Comparison of ENCODE assay signal across 1 cellular context in the genomic region with DNA sequence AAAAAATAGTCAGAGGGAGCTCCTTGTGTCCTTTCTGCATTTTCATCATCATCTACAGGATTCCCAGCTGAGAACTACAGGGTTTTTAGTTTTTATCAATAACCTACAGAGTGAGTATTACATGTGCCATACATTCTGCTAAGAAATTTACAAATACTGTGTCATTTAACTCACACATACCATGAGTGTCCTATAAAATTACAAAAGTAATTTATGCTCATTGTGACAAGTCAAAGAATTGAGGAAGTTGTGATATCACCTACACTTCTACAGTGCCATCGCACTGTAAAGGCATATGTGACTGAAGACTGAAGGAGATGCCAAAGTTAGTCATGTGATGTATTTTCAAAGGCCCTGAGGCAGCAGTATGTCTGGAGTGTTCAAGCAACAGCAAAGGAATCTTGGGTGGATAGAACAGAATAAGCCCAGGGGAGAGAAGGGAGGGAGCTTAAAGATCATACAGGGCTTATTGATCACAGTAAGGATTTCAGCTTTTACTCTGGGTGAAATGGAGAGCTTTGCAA.
TF ChIP-seq lines count a peak whose summit lies in the region.

No MANE protein-coding gene starts in this region.

TF ChIP-seq in GM12878, 131 proteins besides CTCF, POLR2A, EP300 and RAD21:
- TF ChIP-seq TBL1XR1 (IDR thresholded peaks at IDR 0.05; ENCODE audit: low read depth, low read length) = no peak
- no peak for TF ChIP-seq ZNF217 (IDR thresholded peaks at IDR 0.05)
- TF ChIP-seq, protein P1, sequence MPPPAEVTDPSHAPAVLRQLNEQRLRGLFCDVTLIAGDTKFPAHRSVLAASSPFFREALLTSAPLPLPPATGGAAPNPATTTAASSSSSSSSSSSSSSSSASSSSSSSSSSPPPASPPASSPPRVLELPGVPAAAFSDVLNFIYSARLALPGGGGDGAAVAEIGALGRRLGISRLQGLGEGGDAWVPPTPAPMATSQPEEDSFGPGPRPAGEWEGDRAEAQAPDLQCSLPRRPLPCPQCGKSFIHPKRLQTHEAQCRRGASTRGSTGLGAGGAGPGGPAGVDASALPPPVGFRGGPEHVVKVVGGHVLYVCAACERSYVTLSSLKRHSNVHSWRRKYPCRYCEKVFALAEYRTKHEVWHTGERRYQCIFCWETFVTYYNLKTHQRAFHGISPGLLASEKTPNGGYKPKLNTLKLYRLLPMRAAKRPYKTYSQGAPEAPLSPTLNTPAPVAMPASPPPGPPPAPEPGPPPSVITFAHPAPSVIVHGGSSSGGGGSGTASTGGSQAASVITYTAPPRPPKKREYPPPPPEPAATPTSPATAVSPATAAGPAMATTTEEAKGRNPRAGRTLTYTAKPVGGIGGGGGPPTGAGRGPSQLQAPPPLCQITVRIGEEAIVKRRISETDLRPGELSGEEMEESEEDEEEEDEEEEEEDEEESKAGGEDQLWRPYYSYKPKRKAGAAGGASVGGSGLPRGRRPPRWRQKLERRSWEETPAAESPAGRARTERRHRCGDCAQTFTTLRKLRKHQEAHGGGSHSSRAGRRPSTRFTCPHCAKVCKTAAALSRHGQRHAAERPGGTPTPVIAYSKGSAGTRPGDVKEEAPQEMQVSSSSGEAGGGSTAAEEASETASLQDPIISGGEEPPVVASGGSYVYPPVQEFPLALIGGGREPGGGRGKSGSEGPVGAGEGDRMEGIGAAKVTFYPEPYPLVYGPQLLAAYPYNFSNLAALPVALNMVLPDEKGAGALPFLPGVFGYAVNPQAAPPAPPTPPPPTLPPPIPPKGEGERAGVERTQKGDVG (CRISPR knock-in tag; IDR thresholded peaks at IDR 0.05) = no peak
- TF ChIP-seq MTA2 (IDR thresholded peaks at IDR 0.05; ENCODE audit: low read depth) = no peak
- TF ChIP-seq, protein P2, sequence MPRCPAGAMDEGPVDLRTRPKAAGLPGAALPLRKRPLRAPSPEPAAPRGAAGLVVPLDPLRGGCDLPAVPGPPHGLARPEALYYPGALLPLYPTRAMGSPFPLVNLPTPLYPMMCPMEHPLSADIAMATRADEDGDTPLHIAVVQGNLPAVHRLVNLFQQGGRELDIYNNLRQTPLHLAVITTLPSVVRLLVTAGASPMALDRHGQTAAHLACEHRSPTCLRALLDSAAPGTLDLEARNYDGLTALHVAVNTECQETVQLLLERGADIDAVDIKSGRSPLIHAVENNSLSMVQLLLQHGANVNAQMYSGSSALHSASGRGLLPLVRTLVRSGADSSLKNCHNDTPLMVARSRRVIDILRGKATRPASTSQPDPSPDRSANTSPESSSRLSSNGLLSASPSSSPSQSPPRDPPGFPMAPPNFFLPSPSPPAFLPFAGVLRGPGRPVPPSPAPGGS (IDR thresholded peaks at IDR 0.05; ENCODE audit: borderline replicate concordance, insufficient read depth, low read depth, low read length, poor library complexity, severe bottlenecking) = no peak
- TF ChIP-seq IKZF2 (IDR thresholded peaks at IDR 0.05) = no peak
- TF ChIP-seq EED (IDR thresholded peaks at IDR 0.05; ENCODE audit: low read depth) = no peak
- TF ChIP-seq SPI1 (IDR thresholded peaks at IDR 0.05; ENCODE audit: borderline replicate concordance, insufficient read depth, low read depth, low read length) = no peak
- no peak for TF ChIP-seq SREBF2 (IDR thresholded peaks at IDR 0.05; ENCODE audit: low read length)
- TF ChIP-seq NR2C1 (IDR thresholded peaks at IDR 0.05) = no peak
- TF ChIP-seq ZNF24 (IDR thresholded peaks at IDR 0.05) = no peak
- no peak for TF ChIP-seq HDAC6 (IDR thresholded peaks at IDR 0.05; ENCODE audit: unreplicated experiment)
- TF ChIP-seq, protein P3, sequence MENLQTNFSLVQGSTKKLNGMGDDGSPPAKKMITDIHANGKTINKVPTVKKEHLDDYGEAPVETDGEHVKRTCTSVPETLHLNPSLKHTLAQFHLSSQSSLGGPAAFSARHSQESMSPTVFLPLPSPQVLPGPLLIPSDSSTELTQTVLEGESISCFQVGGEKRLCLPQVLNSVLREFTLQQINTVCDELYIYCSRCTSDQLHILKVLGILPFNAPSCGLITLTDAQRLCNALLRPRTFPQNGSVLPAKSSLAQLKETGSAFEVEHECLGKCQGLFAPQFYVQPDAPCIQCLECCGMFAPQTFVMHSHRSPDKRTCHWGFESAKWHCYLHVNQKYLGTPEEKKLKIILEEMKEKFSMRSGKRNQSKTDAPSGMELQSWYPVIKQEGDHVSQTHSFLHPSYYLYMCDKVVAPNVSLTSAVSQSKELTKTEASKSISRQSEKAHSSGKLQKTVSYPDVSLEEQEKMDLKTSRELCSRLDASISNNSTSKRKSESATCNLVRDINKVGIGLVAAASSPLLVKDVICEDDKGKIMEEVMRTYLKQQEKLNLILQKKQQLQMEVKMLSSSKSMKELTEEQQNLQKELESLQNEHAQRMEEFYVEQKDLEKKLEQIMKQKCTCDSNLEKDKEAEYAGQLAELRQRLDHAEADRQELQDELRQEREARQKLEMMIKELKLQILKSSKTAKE (IDR thresholded peaks at IDR 0.05; ENCODE audit: low read depth, poor library complexity, severe bottlenecking) = no peak
- no peak for TF ChIP-seq E2F8 (IDR thresholded peaks at IDR 0.05; ENCODE audit: low read depth, partially characterized antibody)
- TF ChIP-seq PAX8 (IDR thresholded peaks at IDR 0.05) = no peak
- no peak for TF ChIP-seq GABPA (IDR thresholded peaks at IDR 0.05; ENCODE audit: low read depth)
- TF ChIP-seq E4F1 (IDR thresholded peaks at IDR 0.05; ENCODE audit: borderline replicate concordance, partially characterized antibody) = no peak
